Comparison of ENCODE assay signal across 1 cellular context in the genomic region with DNA sequence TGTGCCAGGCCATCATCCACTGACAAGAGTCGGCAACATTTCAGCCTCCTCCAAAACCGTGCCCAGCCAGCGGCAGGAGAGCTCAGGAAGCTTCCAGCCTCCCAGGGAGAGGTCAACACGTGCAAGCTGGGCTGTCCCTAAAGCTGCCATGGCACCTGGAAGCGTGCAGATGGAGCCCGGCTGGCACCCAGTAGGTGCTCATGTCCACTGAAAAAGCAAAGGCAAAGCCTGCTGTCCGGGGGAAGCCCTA.
TF ChIP-seq lines count a peak whose summit lies in the region.

No MANE protein-coding gene starts in this region.

TF ChIP-seq in IMR-90, 13 proteins besides CTCF, POLR2A, EP300 and RAD21 (continued from another document):
- TF ChIP-seq MXI1 (IDR thresholded peaks at IDR 0.05; ENCODE audit: borderline replicate concordance, low read depth, low read length) (no peak), FOS (IDR thresholded peaks at IDR 0.05; ENCODE audit: low read depth, low read length) (no peak)
